Comparison of ENCODE assay signal across 8 cellular contexts in the genomic region with DNA sequence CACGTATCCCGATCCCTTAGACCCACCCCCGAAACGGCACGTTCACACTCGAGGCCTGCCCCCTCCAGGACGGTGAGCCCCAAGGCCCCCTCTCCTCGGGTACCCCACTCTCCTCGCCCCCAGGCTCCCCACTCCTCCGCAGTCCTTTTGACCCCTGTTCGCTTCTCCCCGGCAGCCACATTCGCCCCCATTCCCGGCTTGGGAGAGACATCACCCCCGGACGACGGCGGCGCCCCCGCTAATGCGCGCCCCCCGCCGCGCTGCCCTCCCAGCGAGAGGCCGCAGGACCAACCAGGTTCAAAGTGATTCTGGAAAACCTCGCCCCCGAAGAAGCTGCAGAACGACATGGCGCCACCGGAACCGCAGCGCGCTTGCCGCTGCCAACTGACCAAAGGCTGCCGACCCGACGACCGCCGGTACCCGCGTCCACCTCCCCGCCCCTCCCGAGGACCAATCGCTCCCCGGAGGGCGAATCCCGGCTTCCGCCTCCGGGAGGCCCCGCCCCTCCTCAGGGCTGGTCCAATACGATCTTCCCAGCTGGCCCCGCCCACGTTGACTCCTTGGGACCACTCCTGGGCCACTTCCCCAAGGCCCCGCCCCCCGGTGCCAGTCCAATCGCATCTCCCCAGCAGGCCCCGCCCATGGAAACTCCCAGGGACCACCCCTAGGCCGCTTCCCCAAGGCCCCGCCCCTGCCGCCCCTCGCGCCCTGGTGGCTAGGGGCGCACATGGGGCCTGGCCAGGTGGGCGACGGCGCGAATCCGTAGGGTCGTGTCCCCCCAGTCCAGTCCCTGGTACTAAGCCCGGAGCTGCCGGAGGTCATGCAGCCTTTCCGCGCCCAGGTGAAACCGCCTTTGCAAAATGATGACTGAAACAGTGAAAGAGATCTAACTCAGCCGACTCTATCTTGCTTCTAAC. TPM values are rescaled to one million over a fixed set of nuclear protein-coding genes. Genes with fewer than 3 reads are reported as not detected.
DNase-seq lines count a peak whose midpoint lies in the region; ATAC-seq and TF ChIP-seq lines count a peak whose summit lies in the region.

A gene with protein sequence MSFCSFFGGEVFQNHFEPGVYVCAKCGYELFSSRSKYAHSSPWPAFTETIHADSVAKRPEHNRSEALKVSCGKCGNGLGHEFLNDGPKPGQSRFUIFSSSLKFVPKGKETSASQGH (minus strand): TSS at position 390 of the 917 bp plus-strand sequence. CDS start 43 bp downstream, at position 347.

- peak within 1 kb of the TSS; percentile 95 for H3K4me2 ChIP-seq in osteoblast (ENCODE audit: insufficient read depth, low read length)

- no peak for TF ChIP-seq CTCF in GM06990 (IDR thresholded peaks at IDR 0.05; ENCODE audit: insufficient read depth, low read length, poor library complexity, severe bottlenecking)
- no peak for TF ChIP-seq CTCF in osteoblast (IDR thresholded peaks at IDR 0.05; ENCODE audit: extremely low read depth, low read depth, low read length)
- TF ChIP-seq CTCF in thoracic aorta (IDR thresholded peaks at IDR 0.05): no peak

- H3K36me3 ChIP-seq in GM06990 (ENCODE audit: control insufficient read depth, insufficient read depth, low read length): peaks cover 19% of the 10 kb centered on the region
- peaks cover 14% of the 10 kb centered on the region for H3K36me3 ChIP-seq in osteoblast (ENCODE audit: insufficient read depth, low read length)
- peaks cover 27% of the 10 kb centered on the region for H3K36me3 ChIP-seq in thoracic aorta

- H3K79me2 ChIP-seq in osteoblast (ENCODE audit: insufficient read depth, low read length): no peaks in the 10 kb centered on the region

- ATAC-seq in HG02610 (IDR thresholded peaks at IDR 0.05; ENCODE audit: unreplicated experiment) (peak; percentile 86), thoracic aorta (ENCODE audit: insufficient number of reproducible peaks, low FRiP score, low read depth) (peak; percentile 95)
- ATAC-seq in activated naive CD4-positive, alpha-beta T cell treated with anti-CD3 and anti-CD28 coated beads, Interleukin-2, amount 50 U/mL, for 72 hours: peak; percentile 94 to 96

- no peaks in the 10 kb centered on the region for H3K9me3 Mint-ChIP-seq in activated naive CD4-positive, alpha-beta T cell treated with anti-CD3 and anti-CD28 coated beads, Interleukin-2, amount 50 U/mL, for 72 hours

- H3K27ac ChIP-seq in osteoblast (ENCODE audit: low read depth, low read length) (peak within 1 kb of the TSS; percentile 33), thoracic aorta (peak within 1 kb of the TSS; percentile 82 to 90)

- peak; percentile 97 for DNase-seq in GM06990 (ENCODE audit: extremely low read depth, insufficient read length)
- DNase-seq in NCI-H1092 treated with DMSO at 0.1 percent for 48 hours (lab: John Stamatoyannopoulos, UW): peak; percentile 99
- peak; percentile 97 for DNase-seq in SKM-1 (lab: John Stamatoyannopoulos, UW; ENCODE audit: unreplicated experiment)
- DNase-seq in activated naive CD4-positive, alpha-beta T cell treated with anti-CD3 and anti-CD28 coated beads, Interleukin-2, amount 50 U/mL, for 72 hours (ENCODE audit: low spot score in 2 of 2): peak; percentile 99 to 100
- peak; percentile 99 for DNase-seq in globus pallidus (ENCODE audit: low spot score)
- DNase-seq in osteoblast (ENCODE audit: insufficient read length, low spot score, missing footprints): peak; percentile 100
- peak; percentile 99 for DNase-seq in thoracic aorta (ENCODE audit: low spot score)

- H3K36me3 Mint-ChIP-seq in activated naive CD4-positive, alpha-beta T cell treated with anti-CD3 and anti-CD28 coated beads, Interleukin-2, amount 50 U/mL, for 72 hours: peaks cover 0 to 11% of the 10 kb centered on the region in 2 donors

- peak within 1 kb of the TSS; percentile 90 to 95 for H3K27ac Mint-ChIP-seq in activated naive CD4-positive, alpha-beta T cell treated with anti-CD3 and anti-CD28 coated beads, Interleukin-2, amount 50 U/mL, for 72 hours

- H3K4me1 ChIP-seq in osteoblast (ENCODE audit: insufficient read depth, low read length) (peaks cover 10% of the 10 kb centered on the region), thoracic aorta (ENCODE audit: control insufficient read depth in 1 of 2, low read depth in 2 of 2) (peaks cover 3 to 13% of the 10 kb centered on the region in 2 donors)

- H2AFZ ChIP-seq in osteoblast (ENCODE audit: low read length): peak within 1 kb of the TSS; percentile 89

- H3K9me3 ChIP-seq in osteoblast (ENCODE audit: low read depth, low read length) (no peaks in the 10 kb centered on the region), thoracic aorta (no peaks in the 10 kb centered on the region)

- H3K4me3 ChIP-seq in GM06990 (replicated peaks; ENCODE audit: low read depth, low read length): peak within 1 kb of the TSS; percentile 79
- H3K4me3 ChIP-seq in osteoblast (ENCODE audit: insufficient read depth, low read length): peak within 1 kb of the TSS; percentile 94
- H3K4me3 ChIP-seq in thoracic aorta: peak within 1 kb of the TSS; percentile 97

- H4K20me1 ChIP-seq in osteoblast (ENCODE audit: insufficient read depth, low read length): no peaks in the 10 kb centered on the region

- H3K27me3 ChIP-seq in GM06990 (replicated peaks; ENCODE audit: control insufficient read depth, insufficient read depth, low read length): no peaks in the 10 kb centered on the region
- no peaks in the 10 kb centered on the region for H3K27me3 ChIP-seq in osteoblast (ENCODE audit: insufficient read depth, low read length)
- H3K27me3 ChIP-seq in thoracic aorta (replicated peaks; ENCODE audit: insufficient read depth): no peaks in the 10 kb centered on the region

RNA-seq across cellular contexts. Expression of the gene that starts here (rescaled TPM):
- total RNA-seq in activated naive CD4-positive, alpha-beta T cell treated with anti-CD3 and anti-CD28 coated beads, Interleukin-2, amount 50 U/mL, for 72 hours: 10 to 100 TPM; 17.3 to 41.7 TPM
- 16.2 and 18.1 TPM in 2 replicates for total RNA-seq in osteoblast
- 10 to 100 TPM; 21.2 to 37.6 TPM for total RNA-seq in thoracic aorta

Comparison
In these comparisons a context has a peak if more than half of its experiments do, and no peak if none do; other contexts are left out.
1. Peak in every context shown above with its lines: DNase-seq, ATAC-seq, H3K4me3 ChIP-seq and H3K27ac ChIP-seq.